Comparison of ENCODE assay signal across 20 cellular contexts in genomic region chr10:116889066-116889465, GRCh38. TPM values are rescaled to one million over a fixed set of nuclear protein-coding genes. Genes with fewer than 3 reads are reported as not detected.
DNase-seq lines count a peak whose midpoint lies in the region; ATAC-seq and TF ChIP-seq lines count a peak whose summit lies in the region.
"Had no signal": no experiment of that assay in that cellular context is flagged by ENCODE, and none has a peak within 500 bp of the region (broad histone marks: within the 10 kb centered on the region; RNA-seq: fewer than 3 reads in every experiment).

No MANE protein-coding gene starts in this region.

- H3K27me3 ChIP-seq in SK-N-SH (ENCODE audit: insufficient read depth): no peaks in the 10 kb centered on the region
- H3K27me3 ChIP-seq in adrenal gland: no peaks in the 10 kb centered on the region
- no peaks in the 10 kb centered on the region for H3K27me3 ChIP-seq in hepatocyte
- no peaks in the 10 kb centered on the region for H3K27me3 ChIP-seq in transverse colon
- H3K27me3 ChIP-seq in CD4-positive, alpha-beta T cell (ENCODE audit: control insufficient read depth, insufficient read depth, low read length): no peaks in the 10 kb centered on the region
- H3K27me3 ChIP-seq: stomach had no signal

- no peaks in the 10 kb centered on the region for H3K36me3 Mint-ChIP-seq in CD4-positive, alpha-beta T cell (ENCODE audit: low read depth)

- DNase-seq in SK-N-SH (no peak), adrenal gland (no peak), hepatocyte (ENCODE audit: low spot score) (no peak), transverse colon (no peak), pons (ENCODE audit: low spot score) (no peak)
- DNase-seq in CD4-positive, alpha-beta T cell: no peak
- DNase-seq in activated CD4-positive, alpha-beta T cell treated with anti-CD3 and anti-CD28 coated beads, Interleukin-2, amount 50 U/mL, for 48 hours: no peak
- DNase-seq: activated CD8-positive, alpha-beta T cell treated with anti-CD3 and anti-CD28 coated beads, Interleukin-2, amount 10 ng/mL, durations not matched to agents 7 days and 5 days; activated naive CD4-positive, alpha-beta T cell treated with Interleukin-2 at 50 U/mL for 16 hours; activated T-cell treated with anti-CD3 and anti-CD28 coated beads, Interleukin-2, amount 50 U/mL, for 24 hours; NCI-H1694; retina; stimulated activated CD4-positive, alpha-beta T cell treated with anti-CD3 and anti-CD28 coated beads, Interleukin-12 subunit alpha, Interleukin-12 subunit beta, amount 100 ng/mL, for 4 hours had no signal

- no peak overlapping the region for H3K27ac Mint-ChIP-seq in CD4-positive, alpha-beta T cell
- H3K27ac Mint-ChIP-seq: activated CD8-positive, alpha-beta T cell treated with anti-CD3 and anti-CD28 coated beads, Interleukin-2, amount 10 ng/mL, durations not matched to agents 7 days and 5 days; activated T-cell treated with anti-CD3 and anti-CD28 coated beads, Interleukin-2, amount 50 U/mL, for 24 hours had no signal

- WGBS in SK-N-SH (ENCODE audit: low lambda C conversion rate): 80% methylated on average over 3 of the region's 3 CpGs
- WGBS in adrenal gland, 4 donors: 83 to 96% (median 92%) methylated on average over 3 of the region's 3 CpGs
- WGBS in hepatocyte (ENCODE audit: low lambda C conversion rate, missing lambda C conversion rate): 96% methylated on average over 3 of the region's 3 CpGs
- WGBS in transverse colon (ENCODE audit: low coverage in 1 of 2), 2 donors: 50 to 65% methylated on average over 2 to 3 of the region's 3 CpGs

- peaks cover 24% of the 10 kb centered on the region for H3F3A ChIP-seq in SK-N-SH (replicated peaks; ENCODE audit: insufficient read depth)

- ATAC-seq in SK-N-SH treated with all-trans-retinoic acid at 6 μM for 48 hours: no peak
- ATAC-seq in CD4-positive, alpha-beta T cell (ENCODE audit: poor library complexity): no peak
- ATAC-seq: activated CD4-positive, CD25-positive, alpha-beta regulatory T cell treated with anti-CD3 and anti-CD28 coated beads, Interleukin-2, amount 50 U/mL, for 24 hours; activated CD8-positive, alpha-beta T cell treated with anti-CD3 and anti-CD28 coated beads, Interleukin-2, amount 10 ng/mL, durations not matched to agents 7 days and 5 days; K562 had no signal

- intact Hi-C loops in adrenal gland (cut with DNase I): no loop called here
- intact Hi-C loops in transverse colon (cut with DNase I; ENCODE audit: low total_unique reads): no loop called here
- intact Hi-C loops in CD4-positive, alpha-beta T cell (cut with DNase I, micrococcal nuclease): no loop called here

- H3K9me2 ChIP-seq in SK-N-SH: no peaks in the 10 kb centered on the region
- no peaks in the 10 kb centered on the region for H3K9me2 ChIP-seq in hepatocyte (replicated peaks; ENCODE audit: insufficient read depth)

- H3K4me1 Mint-ChIP-seq in CD4-positive, alpha-beta T cell (ENCODE audit: low read depth): no peaks in the 10 kb centered on the region

- H3K27me3 Mint-ChIP-seq in CD4-positive, alpha-beta T cell: peaks cover 62% of the 10 kb centered on the region

- H3K9me3 ChIP-seq in SK-N-SH: no peaks in the 10 kb centered on the region
- H3K9me3 ChIP-seq in adrenal gland (replicated peaks in 1 of 3): no peaks in the 10 kb centered on the region
- no peaks in the 10 kb centered on the region for H3K9me3 ChIP-seq in hepatocyte (ENCODE audit: low read depth)
- H3K9me3 ChIP-seq in transverse colon: no peaks in the 10 kb centered on the region
- no peaks in the 10 kb centered on the region for H3K9me3 ChIP-seq in CD4-positive, alpha-beta T cell (ENCODE audit: control insufficient read depth, low read length)
- H3K9me3 ChIP-seq: left ventricle myocardium inferior, stomach had no signal

- no peaks in the 10 kb centered on the region for H3K79me2 ChIP-seq in SK-N-SH (ENCODE audit: insufficient read depth)
- H3K79me2 ChIP-seq in hepatocyte: no peaks in the 10 kb centered on the region

- H3K27ac ChIP-seq in SK-N-SH (ENCODE audit: low read depth in 2 of 2, low read length in 1 of 2) (peak overlapping the region in 1 of 2 experiments; percentile 38; a peak in 2 of 4 replicates), adrenal gland (peak overlapping the region in 3 of 5 donors; percentile 4 to 77 (median 56)), hepatocyte (peak overlapping the region; percentile 49), transverse colon (peak overlapping the region in 3 of 4 donors; percentile 45 to 54 (median 47))
- H3K27ac ChIP-seq in CD4-positive, alpha-beta T cell (ENCODE audit: low read depth, low read length): no peak overlapping the region
- H3K27ac ChIP-seq: 22Rv1, HL-60, left ventricle myocardium inferior had no signal

- POLR2A ChIA-PET in SK-N-SH (lab: Yijun Ruan, JAX): no interaction called here
- POLR2A ChIA-PET in CD4-positive, alpha-beta T cell (lab: Charles Lee): no interaction called here

- H3K4me3 ChIP-seq in SK-N-SH (ENCODE audit: low read depth in 2 of 2, low read length in 1 of 2) (no peak overlapping the region), adrenal gland (no peak overlapping the region), hepatocyte (no peak overlapping the region), transverse colon (no peak overlapping the region)
- H3K4me3 ChIP-seq: K562, left ventricle myocardium inferior, stomach had no signal

- no peaks in the 10 kb centered on the region for H3K9me3 Mint-ChIP-seq in CD4-positive, alpha-beta T cell
- H3K9me3 Mint-ChIP-seq: activated T-cell treated with anti-CD3 and anti-CD28 coated beads, Interleukin-2, amount 50 U/mL, for 24 hours had no signal

- TF ChIP-seq CTCF in SK-N-SH (IDR thresholded peaks at IDR 0.05) (no peak), adrenal gland (IDR thresholded peaks at IDR 0.05) (no peak), hepatocyte (IDR thresholded peaks at IDR 0.05; ENCODE audit: poor library complexity) (no peak), transverse colon (IDR thresholded peaks at IDR 0.05) (no peak)
- TF ChIP-seq CTCF in CD4-positive, alpha-beta T cell (IDR thresholded peaks at IDR 0.05): no peak

- no peak overlapping the region for H3K9ac ChIP-seq in SK-N-SH

- peak in 1 of 2 donors; percentile 12 for TF ChIP-seq POLR2A in adrenal gland (IDR thresholded peaks at IDR 0.05)
- no peak for TF ChIP-seq POLR2A in transverse colon (IDR thresholded peaks at IDR 0.05)

- peaks cover 4% of the 10 kb centered on the region; the same call in 1 of the 2 replicates for H4K20me1 ChIP-seq in SK-N-SH (ENCODE audit: insufficient read depth)
- no peaks in the 10 kb centered on the region for H4K20me1 ChIP-seq in hepatocyte (ENCODE audit: insufficient read depth, poor library complexity, severe bottlenecking)

- H2AFZ ChIP-seq in SK-N-SH (ENCODE audit: low read depth): no peak overlapping the region
- no peak overlapping the region for H2AFZ ChIP-seq in hepatocyte

- H3K4me1 ChIP-seq in SK-N-SH (ENCODE audit: control insufficient read depth in 1 of 2, insufficient read depth in 2 of 2, low read depth in 1 of 2, low read length in 1 of 2): peaks cover 21 to 45% of the 10 kb centered on the region in 2 experiments
- peaks cover 7 to 8% of the 10 kb centered on the region in 2 donors for H3K4me1 ChIP-seq in adrenal gland (replicated peaks in 1 of 2)
- H3K4me1 ChIP-seq in hepatocyte (ENCODE audit: insufficient read depth): peaks cover 17% of the 10 kb centered on the region
- peaks cover 0 to 10% (median 4%) of the 10 kb centered on the region in 4 donors for H3K4me1 ChIP-seq in transverse colon

- no peak for TF ChIP-seq RAD21 in SK-N-SH (IDR thresholded peaks at IDR 0.05; ENCODE audit: low read length)

- CTCF ChIA-PET in SK-N-SH (lab: Yijun Ruan, JAX): interaction anchor here (0.7 to 1.8 kb wide), 2 partner anchors 10 to 80 kb away, joined by 4 to 6 read pairs; no protein-coding TSS in a partner anchor
- CTCF ChIA-PET in CD4-positive, alpha-beta T cell (lab: Charles Lee): no interaction called here

- H3K4me2 ChIP-seq in SK-N-SH (peak overlapping the region; percentile 61; the same call in 1 of the 2 replicates), hepatocyte (no peak overlapping the region)

- H3K36me3 ChIP-seq in SK-N-SH (replicated peaks in 1 of 2; ENCODE audit: control insufficient read depth in 1 of 2, insufficient read depth in 2 of 2, low read length in 1 of 2): peaks cover 4 to 12% of the 10 kb centered on the region in 2 experiments
- H3K36me3 ChIP-seq in adrenal gland (replicated peaks in 1 of 2): no peaks in the 10 kb centered on the region
- no peaks in the 10 kb centered on the region for H3K36me3 ChIP-seq in hepatocyte (replicated peaks; ENCODE audit: insufficient read depth, low read depth)
- H3K36me3 ChIP-seq in transverse colon: no peaks in the 10 kb centered on the region
- H3K36me3 ChIP-seq: left ventricle myocardium inferior had no signal

- no peak overlapping the region for H3K4me3 Mint-ChIP-seq in CD4-positive, alpha-beta T cell
- H3K4me3 Mint-ChIP-seq: activated CD8-positive, alpha-beta T cell treated with anti-CD3 and anti-CD28 coated beads, Interleukin-2, amount 10 ng/mL, durations not matched to agents 7 days and 5 days; activated T-cell treated with anti-CD3 and anti-CD28 coated beads, Interleukin-2, amount 50 U/mL, for 24 hours had no signal

- in situ Hi-C loops in transverse colon (cut with MboI; ENCODE audit: low pct_ligation_motif_present in 1 of 4, low pct_unique_long_range_greater_than_20kb in 1 of 4, low sequenced_read_pairs in 3 of 4): no loop called here

- no peak for TF ChIP-seq EP300 in SK-N-SH (IDR thresholded peaks at IDR 0.05; ENCODE audit: borderline replicate concordance in 1 of 2, low read depth in 1 of 2, low read length in 1 of 2)
- TF ChIP-seq EP300 in transverse colon (IDR thresholded peaks at IDR 0.05; ENCODE audit: low read depth): no peak

RNA-seq across cellular contexts. Expression of gene ENO4, which starts 39.8 kb away (rescaled TPM):
- polyA plus RNA-seq in SK-N-SH (2012; rRNA removed) (0.36 and 0.44 TPM in 2 replicates), adrenal gland (under 1 TPM; 0.24 to 0.42 (median 0.37) TPM), hepatocyte (0.24 and 0.75 TPM in 2 replicates)
- polyA plus RNA-seq in SK-N-SH (2012; cell fraction: cytosol; rRNA removed): 0.30 and 0.33 TPM in 2 replicates
- 0.20 and 0.93 TPM in 2 replicates for polyA plus RNA-seq in SK-N-SH (2012; cell fraction: nucleus; rRNA removed)
- total RNA-seq in adrenal gland (1 to 10 TPM in 3 of 8 donors, under 1 TPM in 4, not detected in 1; 0.11 to 6.8 (median 0.83) TPM), hepatocyte (0.28 and 0.43 TPM in 2 replicates), transverse colon (under 1 TPM in 2 of 4 donors, not detected in 2; 0.27 to 0.40 TPM)
- total RNA-seq in CD4-positive, alpha-beta T cell: not detected
- total RNA-seq: activated CD8-positive, alpha-beta T cell treated with anti-CD3 and anti-CD28 coated beads, Interleukin-2, amount 10 ng/mL, durations not matched to agents 7 days and 5 days; K562; left ventricle myocardium inferior had no signal
